8 cellular contexts compared by ENCODE assay signal in genomic region chr18:31100598-31101147, GRCh38. TPM values are rescaled to one million over a fixed set of nuclear protein-coding genes. Genes with fewer than 3 reads are reported as not detected.
DNase-seq lines count a peak whose midpoint lies in the region; ATAC-seq and TF ChIP-seq lines count a peak whose summit lies in the region.

No MANE protein-coding gene starts in this region.

- H3K4me3 ChIP-seq in HAP-1 (peak overlapping the region; percentile 46), iPS-20b (ENCODE audit: low read length) (peak overlapping the region; percentile 83), retinal pigment epithelial cell (ENCODE audit: low read length) (peak overlapping the region; percentile 78)

- H3K9me3 ChIP-seq in HAP-1 (no peaks in the 10 kb centered on the region), iPS-20b (ENCODE audit: insufficient read depth, low read depth, low read length) (no peaks in the 10 kb centered on the region)

- ATAC-seq in GM21515 (IDR thresholded peaks at IDR 0.05; ENCODE audit: unreplicated experiment) = no peak

- no peaks in the 10 kb centered on the region for H3K36me3 ChIP-seq in HAP-1 (replicated peaks)
- H3K36me3 ChIP-seq in iPS-20b (ENCODE audit: insufficient read depth, low read depth, low read length) = no peaks in the 10 kb centered on the region

- no peaks in the 10 kb centered on the region for H3K9me3 Mint-ChIP-seq in activated T-helper 2 cell treated with anti-CD3 and anti-CD28 coated beads, Interferon-gamma antibody, Interleukin-2, Interleukin-4, amounts not matched to agents 10 μg/mL and 5 μg/mL and 100 μg/mL, durations not matched to agents 14 hours and 24 hours and 36 hours

- H3K4me1 Mint-ChIP-seq in activated T-helper 2 cell treated with anti-CD3 and anti-CD28 coated beads, Interferon-gamma antibody, Interleukin-2, Interleukin-4, amounts not matched to agents 10 μg/mL and 5 μg/mL and 100 μg/mL, durations not matched to agents 14 hours and 24 hours and 36 hours (ENCODE audit: low read depth) = no peaks in the 10 kb centered on the region

- DNase-seq in HAP-1 (ENCODE audit: low spot score in 2 of 2) (peak; percentile 19 to 57), astrocyte of the hippocampus (ENCODE audit: low read depth, low spot score) (peak; percentile 40), retinal pigment epithelial cell (ENCODE audit: low read depth) (no peak), T-helper 2 cell (no peak), activated gamma-delta T cell treated with Interleukin-2 at 50 U/mL for 16 hours (no peak)
- DNase-seq in activated T-helper 2 cell treated with anti-CD3 and anti-CD28 coated beads, Interferon-gamma antibody, Interleukin-2, Interleukin-4, amounts not matched to agents 10 μg/mL and 5 μg/mL and 100 μg/mL, durations not matched to agents 14 hours and 24 hours and 36 hours (ENCODE audit: low spot score) = no peak

- intact Hi-C loops in activated T-helper 2 cell treated with anti-CD3 and anti-CD28 coated beads, Interferon-gamma antibody, Interleukin-2, Interleukin-4, amounts not matched to agents 10 μg/mL and 5 μg/mL and 100 μg/mL, durations not matched to agents 14 hours and 24 hours and 36 hours (cut with micrococcal nuclease) = no loop called here

- in situ Hi-C loops in HAP-1 (cut with MboI; ENCODE audit: low sequenced_read_pairs) = no loop called here

- H3K9ac ChIP-seq in iPS-20b (ENCODE audit: low read depth, low read length) = peak overlapping the region; percentile 86

- peaks cover 23% of the 10 kb centered on the region for H3K27me3 Mint-ChIP-seq in activated T-helper 2 cell treated with anti-CD3 and anti-CD28 coated beads, Interferon-gamma antibody, Interleukin-2, Interleukin-4, amounts not matched to agents 10 μg/mL and 5 μg/mL and 100 μg/mL, durations not matched to agents 14 hours and 24 hours and 36 hours (ENCODE audit: low read depth)

- H3K27ac Mint-ChIP-seq in activated T-helper 2 cell treated with anti-CD3 and anti-CD28 coated beads, Interferon-gamma antibody, Interleukin-2, Interleukin-4, amounts not matched to agents 10 μg/mL and 5 μg/mL and 100 μg/mL, durations not matched to agents 14 hours and 24 hours and 36 hours = no peak overlapping the region

- H3K36me3 Mint-ChIP-seq in activated T-helper 2 cell treated with anti-CD3 and anti-CD28 coated beads, Interferon-gamma antibody, Interleukin-2, Interleukin-4, amounts not matched to agents 10 μg/mL and 5 μg/mL and 100 μg/mL, durations not matched to agents 14 hours and 24 hours and 36 hours (ENCODE audit: low read depth) = no peaks in the 10 kb centered on the region

- peak overlapping the region; percentile 92 for H3K27ac ChIP-seq in iPS-20b (ENCODE audit: low read length)

- no peaks in the 10 kb centered on the region for H3K27me3 ChIP-seq in HAP-1 (ENCODE audit: low read depth)
- no peaks in the 10 kb centered on the region for H3K27me3 ChIP-seq in iPS-20b (ENCODE audit: insufficient read depth, low read length)

- H3K4me1 ChIP-seq in HAP-1 = peaks cover 19% of the 10 kb centered on the region
- H3K4me1 ChIP-seq in iPS-20b (ENCODE audit: insufficient read depth, low read length) = peaks cover 17% of the 10 kb centered on the region

- no peak for TF ChIP-seq CTCF in retinal pigment epithelial cell (conservative IDR thresholded peaks at IDR 0.05; ENCODE audit: low read depth, low read length)

- no peak overlapping the region for H3K4me3 Mint-ChIP-seq in activated T-helper 2 cell treated with anti-CD3 and anti-CD28 coated beads, Interferon-gamma antibody, Interleukin-2, Interleukin-4, amounts not matched to agents 10 μg/mL and 5 μg/mL and 100 μg/mL, durations not matched to agents 14 hours and 24 hours and 36 hours (ENCODE audit: low read depth)

RNA-seq across cellular contexts. Expression of gene DSC2, which starts 1.5 kb away (rescaled TPM):
- not detected in 2 replicates for total RNA-seq in activated T-helper 2 cell treated with anti-CD3 and anti-CD28 coated beads, Interferon-gamma antibody, Interleukin-2, Interleukin-4, amounts not matched to agents 10 μg/mL and 5 μg/mL and 100 μg/mL, durations not matched to agents 14 hours and 24 hours and 36 hours

RNA-seq across cellular contexts. Expression of gene DSC3, which starts 58.1 kb away (rescaled TPM):
- total RNA-seq in activated T-helper 2 cell treated with anti-CD3 and anti-CD28 coated beads, Interferon-gamma antibody, Interleukin-2, Interleukin-4, amounts not matched to agents 10 μg/mL and 5 μg/mL and 100 μg/mL, durations not matched to agents 14 hours and 24 hours and 36 hours = not detected in 2 replicates

Comparison
In these comparisons a context has a peak if more than half of its experiments do, and no peak if none do; other contexts are left out.
1. DNase-seq: peak in HAP-1 (2 of 2) and astrocyte of the hippocampus (single experiment); none in retinal pigment epithelial cell (single experiment), activated T-helper 2 cell treated with anti-CD3 and anti-CD28 coated beads, Interferon-gamma antibody, Interleukin-2, Interleukin-4, amounts not matched to agents 10 μg/mL and 5 μg/mL and 100 μg/mL, durations not matched to agents 14 hours and 24 hours and 36 hours (single experiment), T-helper 2 cell (0 of 5) and activated gamma-delta T cell treated with Interleukin-2 at 50 U/mL for 16 hours (single experiment).
2. Peak in every context shown above with its lines, with median percentiles within 50 percentile points of each other: H3K4me3 ChIP-seq.